In genomic region chr6:169720207-169720855, GRCh38 we compare ENCODE assay signal across 1 cellular context.
TF ChIP-seq lines count a peak whose summit lies in the region.

No MANE protein-coding gene starts in this region.

TF ChIP-seq in GM12878, 131 proteins besides CTCF, POLR2A, EP300 and RAD21:
- TF ChIP-seq ZBTB33 (IDR thresholded peaks at IDR 0.05) (peak; percentile 77; the same call in 1 of the 2 replicates), BCL11A (IDR thresholded peaks at IDR 0.05; ENCODE audit: low read depth, low read length) (no peak)
